In genomic region chr5:131613423-131613822, GRCh38 we compare ENCODE assay signal across 27 cellular contexts.
"Had no signal": no experiment of that assay in that cellular context is flagged by ENCODE, and none has a peak within 500 bp of the region (broad histone marks: within the 10 kb centered on the region; RNA-seq: fewer than 3 reads in every experiment).

No MANE protein-coding gene starts in this region.

- FAIRE-seq: bronchial epithelial cell, frontal cortex had no signal

- H3K4me3 ChIP-seq: ascending aorta, coronary artery, dorsolateral prefrontal cortex had no signal

- H3K9me3 ChIP-seq: ascending aorta had no signal

- H3K27me3 ChIP-seq: ascending aorta, brain microvascular endothelial cell, dorsolateral prefrontal cortex had no signal

- H3K36me3 ChIP-seq: ascending aorta, brain microvascular endothelial cell had no signal

- ATAC-seq: activated CD4-positive, alpha-beta T cell treated with anti-CD3 and anti-CD28 coated beads for 36 hours; activated CD8-positive, alpha-beta memory T cell treated with anti-CD3 and anti-CD28 coated beads, Interleukin-2, amount 10 ng/mL, durations not matched to agents 7 days and 5 days; activated CD8-positive, alpha-beta T cell treated with anti-CD3 and anti-CD28 coated beads, Interleukin-2, amount 10 ng/mL, durations not matched to agents 7 days and 5 days; activated naive CD4-positive, alpha-beta T cell treated with anti-CD3 and anti-CD28 coated beads, Interleukin-2, amount 50 U/mL, for 72 hours; activated T-cell treated with anti-CD3 and anti-CD28 coated beads, Interleukin-2, amount 50 U/mL, for 72 hours; esophagus mucosa had no signal

- DNase-seq: activated CD4-positive, alpha-beta memory T cell treated with anti-CD3 and anti-CD28 coated beads for 36 hours; activated CD4-positive, alpha-beta T cell treated with anti-CD3 and anti-CD28 coated beads for 36 hours; activated CD4-positive, CD25-positive, alpha-beta regulatory T cell; activated CD4-positive, CD25-positive, alpha-beta regulatory T cell treated with anti-CD3 and anti-CD28 coated beads, Interleukin-2, amount 50 U/mL, for 72 hours; activated CD8-positive, alpha-beta memory T cell treated with anti-CD3 and anti-CD28 coated beads, Interleukin-2, amount 10 ng/mL, durations not matched to agents 7 days and 5 days; activated CD8-positive, alpha-beta memory T cell treated with anti-CD3 and anti-CD28 coated beads, Interleukin-2, amount 50 U/mL, for 4 hours; activated CD8-positive, alpha-beta T cell treated with anti-CD3 and anti-CD28 coated beads, Interleukin-2, amount 10 ng/mL, durations not matched to agents 7 days and 5 days; activated gamma-delta T cell; activated naive CD4-positive, alpha-beta T cell; activated naive CD4-positive, alpha-beta T cell treated with anti-CD3 and anti-CD28 coated beads, Interleukin-2, amount 10 ng/mL, durations not matched to agents 7 days and 5 days; activated naive CD8-positive, alpha-beta T cell treated with anti-CD3 and anti-CD28 coated beads, Interleukin-2, amount 10 ng/mL, durations not matched to agents 7 days and 5 days; activated T-cell treated with anti-CD3 and anti-CD28 coated beads for 4 hours; activated T-cell treated with anti-CD3 and anti-CD28 coated beads, Interleukin-2, amount 50 U/mL, for 24 hours; activated T-cell treated with anti-CD3 and anti-CD28 coated beads, Interleukin-2, amount 50 U/mL, for 72 hours; brain microvascular endothelial cell; dorsolateral prefrontal cortex; effector memory CD4-positive, alpha-beta T cell; endodermal cell; foreskin fibroblast; head of caudate nucleus; T-helper 2 cell had no signal

- H3K27ac ChIP-seq: ascending aorta, brain microvascular endothelial cell, coronary artery had no signal
